Comparison of ENCODE assay signal across 7 cellular contexts in the genomic region with DNA sequence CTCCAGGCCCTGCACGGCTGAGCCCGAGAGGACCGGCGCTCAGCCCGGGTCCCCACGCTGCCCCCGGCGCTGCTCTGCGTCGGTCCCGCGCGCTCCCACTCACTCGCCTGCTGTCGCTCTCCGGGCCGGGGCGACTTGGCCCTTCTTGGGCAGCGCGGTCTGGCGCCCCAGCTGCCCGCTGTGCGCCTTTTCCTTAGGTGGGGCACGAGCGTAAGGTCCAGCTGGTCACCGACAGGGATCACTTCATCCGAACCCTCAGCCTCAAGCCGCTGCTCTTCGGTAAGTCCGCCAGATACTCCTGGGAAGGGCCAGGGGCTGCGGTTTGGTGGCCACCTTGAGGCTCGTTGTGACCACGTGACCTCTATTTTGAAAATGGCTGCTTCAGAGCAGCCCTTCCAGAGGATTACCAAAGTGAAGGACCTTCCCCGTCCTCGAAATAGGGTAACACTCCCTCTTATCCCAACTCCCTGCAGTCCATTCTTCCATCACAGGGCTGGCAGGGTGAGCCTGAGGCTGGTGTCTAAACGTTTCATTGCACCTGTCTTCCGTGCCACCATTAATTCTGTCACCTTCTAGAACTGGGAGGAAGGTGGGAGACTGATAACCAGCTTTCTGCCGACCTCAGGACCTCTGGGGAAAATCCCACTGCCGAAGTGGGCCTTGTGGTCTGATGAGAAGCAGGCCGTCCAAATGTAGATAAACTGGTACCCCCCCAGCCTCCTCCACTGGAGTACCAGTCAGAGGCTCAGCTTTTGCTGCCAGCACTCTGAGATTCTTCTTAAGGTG. TPM values are rescaled to one million over a fixed set of nuclear protein-coding genes. Genes with fewer than 3 reads are reported as not detected.
DNase-seq lines count a peak whose midpoint lies in the region; ATAC-seq and TF ChIP-seq lines count a peak whose summit lies in the region.

No MANE protein-coding gene starts in this region.

- peak overlapping the region; percentile 83 for H2AFZ ChIP-seq in OCI-LY7 (ENCODE audit: low read length)

- H3K27me3 ChIP-seq in DOHH2 (ENCODE audit: control insufficient read depth, low read length) (no peaks in the 10 kb centered on the region), lower lobe of right lung (ENCODE audit: low read depth) (no peaks in the 10 kb centered on the region)

- H3K4me3 ChIP-seq in DOHH2 (ENCODE audit: low read length) (peak overlapping the region; percentile 88), OCI-LY7 (ENCODE audit: low read depth, low read length, poor library complexity, severe bottlenecking) (peak overlapping the region; percentile 84), lower lobe of right lung (peak overlapping the region; percentile 83)

- peaks cover 10% of the 10 kb centered on the region for H3F3A ChIP-seq in DOHH2 (ENCODE audit: control insufficient read depth, insufficient read depth)

- intact Hi-C loops in OCI-LY7 (cut with micrococcal nuclease; ENCODE audit: unreplicated experiment), result loop anchor here (2.0 kb wide), 1 partner anchor 16 kb away; a partner anchor contains a TSS
- intact Hi-C loops in lower lobe of right lung (cut with DNase I), result no loop called here

- H3K4me1 ChIP-seq in DOHH2 (ENCODE audit: control insufficient read depth, low read length) (peaks cover 29% of the 10 kb centered on the region), OCI-LY7 (ENCODE audit: insufficient read depth, low read length, poor library complexity, severe bottlenecking) (peaks cover 27% of the 10 kb centered on the region), lower lobe of right lung (peaks cover 29% of the 10 kb centered on the region)

- H4K20me1 ChIP-seq in DOHH2 (ENCODE audit: control insufficient read depth, insufficient read depth, low read depth, low read length), result no peaks in the 10 kb centered on the region
- no peaks in the 10 kb centered on the region for H4K20me1 ChIP-seq in OCI-LY7 (ENCODE audit: insufficient read depth, low read length)

- ATAC-seq in GM21528 (IDR thresholded peaks at IDR 0.05; ENCODE audit: low FRiP score, unreplicated experiment) (peak; percentile 17), lower lobe of right lung (peak; percentile 36 to 47)

- H3K27ac ChIP-seq in DOHH2 (ENCODE audit: low read depth, low read length), result peak overlapping the region; percentile 33; the same call in 1 of the 2 replicates
- H3K27ac ChIP-seq in OCI-LY7 (ENCODE audit: low read depth, low read length, poor library complexity, severe bottlenecking), result peak overlapping the region; percentile 46
- H3K27ac ChIP-seq in lower lobe of right lung, result peak overlapping the region; percentile 88
- peak overlapping the region; percentile 97 for H3K27ac ChIP-seq in substantia nigra (ENCODE audit: low read depth, low read length, poor library complexity, severe bottlenecking)

- H3K79me2 ChIP-seq in DOHH2 (ENCODE audit: control insufficient read depth, low read length) (peaks cover 37% of the 10 kb centered on the region), OCI-LY7 (ENCODE audit: insufficient read depth, low read depth, low read length) (no peaks in the 10 kb centered on the region; the same call in 1 of the 2 replicates)

- H3K4me2 ChIP-seq in DOHH2 (ENCODE audit: low read length) (peak overlapping the region; percentile 96), OCI-LY7 (ENCODE audit: low read length) (peak overlapping the region; percentile 97)

- no TSS peak for BruUV-seq in OCI-LY7 (replicated peaks; lab: Mats Ljungman, UMichigan)

- POLR2A ChIA-PET in OCI-LY7 (lab: Charles Lee), result interaction anchor here (0.6 to 2.0 kb wide), 6 partner anchors 16 to 151 kb away, joined by 3 to 7 read pairs (median 4); a partner anchor contains a TSS

- CTCF ChIA-PET in OCI-LY7 (lab: Charles Lee; ENCODE audit: unreplicated experiment), result interaction anchor here (1.1 kb wide), 1 partner anchor 16 kb away, joined by 9 read pairs; a partner anchor contains a TSS

- H3K9me3 ChIP-seq in DOHH2 (ENCODE audit: control insufficient read depth, insufficient read depth, low read length) (no peaks in the 10 kb centered on the region), OCI-LY7 (ENCODE audit: low read length) (no peaks in the 10 kb centered on the region), lower lobe of right lung (no peaks in the 10 kb centered on the region)

- H3K9me2 ChIP-seq in DOHH2 (replicated peaks; ENCODE audit: control insufficient read depth, low read length) (no peaks in the 10 kb centered on the region), OCI-LY7 (ENCODE audit: insufficient read depth, low read length) (no peaks in the 10 kb centered on the region)

- H3K36me3 ChIP-seq in DOHH2 (ENCODE audit: control insufficient read depth, low read length) (peaks cover 31% of the 10 kb centered on the region), OCI-LY7 (ENCODE audit: insufficient read depth, low read length) (peaks cover 2% of the 10 kb centered on the region; the same call in 1 of the 2 replicates), lower lobe of right lung (peaks cover 13% of the 10 kb centered on the region)

- TF ChIP-seq CTCF in DOHH2 (IDR thresholded peaks at IDR 0.05; ENCODE audit: low read depth, low read length, poor library complexity, severe bottlenecking) (peak; percentile 16), OCI-LY7 (conservative IDR thresholded peaks at IDR 0.05; ENCODE audit: low read length) (no peak), lower lobe of right lung (IDR thresholded peaks at IDR 0.05) (no peak)

- DNase-seq in OCI-LY7 (ENCODE audit: low spot score), result peak; percentile 37
- peak; percentile 65 for DNase-seq in cerebellum (ENCODE audit: low spot score)
- no peak for DNase-seq in lower lobe of right lung
- DNase-seq in substantia nigra (lab: John Stamatoyannopoulos, UW), result peak in 22 of 49 donors; percentile 13 to 59 (median 30)
- no peak for DNase-seq in NCI-H774 (lab: John Stamatoyannopoulos, UW)

RNA-seq across cellular contexts. Expression of a gene that starts 0.8 kb away (rescaled TPM):
- total RNA-seq in OCI-LY7 (2014; rRNA removed; shearing (Covaris generic)), result 45.3 and 48.4 TPM in 2 replicates
- total RNA-seq in OCI-LY7 (2022), result 36.9 and 47.4 TPM in 2 replicates
- total RNA-seq in cerebellum, result 44.4 TPM
- 44.0 TPM for total RNA-seq in lower lobe of right lung

RNA-seq across cellular contexts. Expression of a gene that starts 16.4 kb away (rescaled TPM):
- total RNA-seq in OCI-LY7 (2014; rRNA removed; shearing (Covaris generic)), result 92.0 and 101 TPM in 2 replicates
- total RNA-seq in OCI-LY7 (2022), result 128 and 131 TPM in 2 replicates
- 79.4 TPM for total RNA-seq in cerebellum
- 157 TPM for total RNA-seq in lower lobe of right lung

RNA-seq across cellular contexts. Expression of a gene that starts 27.6 kb away (rescaled TPM):
- 26.3 and 36.2 TPM in 2 replicates for total RNA-seq in OCI-LY7 (2014; rRNA removed; shearing (Covaris generic))
- total RNA-seq in OCI-LY7 (2022), result 35.0 and 35.7 TPM in 2 replicates
- 37.2 TPM for total RNA-seq in cerebellum
- total RNA-seq in lower lobe of right lung, result 28.1 TPM

RNA-seq across cellular contexts. Expression of a gene that starts 31.1 kb away (rescaled TPM):
- total RNA-seq in OCI-LY7 (2014; rRNA removed; shearing (Covaris generic)), result 255 and 309 TPM in 2 replicates
- total RNA-seq in OCI-LY7 (2022) (124 and 147 TPM in 2 replicates), cerebellum (26.8 TPM), lower lobe of right lung (85.6 TPM)

RNA-seq across cellular contexts. Expression of a gene that starts 38.4 kb away (rescaled TPM):
- total RNA-seq in OCI-LY7 (2014; rRNA removed; shearing (Covaris generic)), result 295 and 319 TPM in 2 replicates
- total RNA-seq in OCI-LY7 (2022) (328 and 360 TPM in 2 replicates), cerebellum (134 TPM), lower lobe of right lung (112 TPM)

Comparison
In these comparisons a context has a peak if more than half of its experiments do, and no peak if none do; other contexts are left out.
1. H3K27ac ChIP-seq: peak in every context shown above with its lines; median percentile 97 in substantia nigra; 88 in lower lobe of right lung; 46 in OCI-LY7; 33 in DOHH2.
2. DNase-seq: peak in OCI-LY7 (single experiment) and cerebellum (single experiment); none in lower lobe of right lung (single experiment) and NCI-H774 (single experiment).
3. Peak in every context shown above with its lines, with median percentiles within 50 percentile points of each other: H3K4me3 ChIP-seq.